ENCODE assay signal across 1 cellular context in genomic region chr17:81309140-81309858, GRCh38.
TF ChIP-seq lines count a peak whose summit lies in the region.

No MANE protein-coding gene starts in this region.

TF ChIP-seq in K562, 482 proteins besides CTCF, POLR2A, EP300 and RAD21 (continued from another document and continues in another):
- no peak for TF ChIP-seq ZBTB5 (IDR thresholded peaks at IDR 0.05)
- no peak for TF ChIP-seq ZNF316 (IDR thresholded peaks at IDR 0.05)
- TF ChIP-seq PML (IDR thresholded peaks at IDR 0.05; ENCODE audit: low read length): 0 out of 2 replicates have a peak, but pooled peaks have one; percentile 32
- TF ChIP-seq TBP (optimal IDR thresholded peaks at IDR 0.05; ENCODE audit: low read depth, low read length): peak; percentile 44
- TF ChIP-seq NCOR1 (IDR thresholded peaks at IDR 0.05): no peak
- TF ChIP-seq NR2C2 (CRISPR knock-in tag; IDR thresholded peaks at IDR 0.05): no peak
- TF ChIP-seq NR2C2 (tag; IDR thresholded peaks at IDR 0.05): peak; percentile 78
- no peak for TF ChIP-seq POLR3G (IDR thresholded peaks at IDR 0.05; ENCODE audit: extremely low read depth, insufficient read length, insufficient replicate concordance)
- TF ChIP-seq HNRNPLL (IDR thresholded peaks at IDR 0.05; ENCODE audit: low read depth, low read length, poor library complexity, severe bottlenecking): peak; percentile 39
- TF ChIP-seq SP1 (CRISPR knock-in tag; IDR thresholded peaks at IDR 0.05): peak; percentile 63
- TF ChIP-seq TAF7 (tag; IDR thresholded peaks at IDR 0.05): no peak; the same call in none of the 2 replicates
- TF ChIP-seq NCOA4 (IDR thresholded peaks at IDR 0.05; ENCODE audit: partially characterized antibody): no peak
- TF ChIP-seq SAP30 (IDR thresholded peaks at IDR 0.05; ENCODE audit: borderline replicate concordance, insufficient read depth, low read depth, low read length, poor library complexity, severe bottlenecking): peak; percentile 22
- TF ChIP-seq ZNF318 (IDR thresholded peaks at IDR 0.05; ENCODE audit: borderline replicate concordance in 1 of 2, low read depth in 1 of 2): no peak
- no peak for TF ChIP-seq HEY1 (CRISPR knock-in tag; IDR thresholded peaks at IDR 0.05; ENCODE audit: borderline replicate concordance)
- no peak for TF ChIP-seq REST (CRISPR knock-in tag; IDR thresholded peaks at IDR 0.05; ENCODE audit: low read depth)
- TF ChIP-seq SMARCA4 (IDR thresholded peaks at IDR 0.05): peak; percentile 70
- TF ChIP-seq ZNF408 (CRISPR knock-in tag; IDR thresholded peaks at IDR 0.05; ENCODE audit: low read depth): no peak
- TF ChIP-seq ZNF740 (CRISPR knock-in tag; IDR thresholded peaks at IDR 0.05): 0 out of 2 replicates have a peak, but pooled peaks have one; percentile 19
- no peak for TF ChIP-seq ZNF740 (tag; IDR thresholded peaks at IDR 0.05)
- TF ChIP-seq CUX1 (CRISPR knock-in tag; IDR thresholded peaks at IDR 0.05): no peak
- TF ChIP-seq ZNF3 (CRISPR knock-in tag; IDR thresholded peaks at IDR 0.05): no peak
- TF ChIP-seq WHSC1 (IDR thresholded peaks at IDR 0.05; ENCODE audit: low read length): no peak
- TF ChIP-seq PHB (CRISPR knock-in tag; IDR thresholded peaks at IDR 0.05): no peak
- TF ChIP-seq ZNF76 (CRISPR knock-in tag; IDR thresholded peaks at IDR 0.05; ENCODE audit: borderline replicate concordance): no peak
- TF ChIP-seq CREM (IDR thresholded peaks at IDR 0.05; ENCODE audit: low read depth): peak; percentile 86
- TF ChIP-seq GTF2F1 (IDR thresholded peaks at IDR 0.05; ENCODE audit: low read depth, low read length): no peak
- no peak for TF ChIP-seq ZNF253 (CRISPR knock-in tag; conservative IDR thresholded peaks at IDR 0.05)
- no peak for TF ChIP-seq PHF21A (IDR thresholded peaks at IDR 0.05; ENCODE audit: borderline replicate concordance, low read depth)
- TF ChIP-seq ZNF12 (CRISPR knock-in tag; IDR thresholded peaks at IDR 0.05): 0 out of 2 replicates have a peak, but pooled peaks have one; percentile 42
- TF ChIP-seq SMAD3 (CRISPR knock-in tag; conservative IDR thresholded peaks at IDR 0.05): no peak
- TF ChIP-seq ZNF655 (CRISPR knock-in tag; IDR thresholded peaks at IDR 0.05): no peak
- TF ChIP-seq GTF2A2 (tag; IDR thresholded peaks at IDR 0.05): no peak
- peak; percentile 68 for TF ChIP-seq NFIC (IDR thresholded peaks at IDR 0.05)
- TF ChIP-seq RBFOX2 (IDR thresholded peaks at IDR 0.05; ENCODE audit: low read depth, low read length): peak; percentile 72
- TF ChIP-seq XRCC4 (IDR thresholded peaks at IDR 0.05; ENCODE audit: extremely low read depth, insufficient read depth, insufficient read length): no peak
- peak; percentile 79 for TF ChIP-seq ATF7 (IDR thresholded peaks at IDR 0.05)
